Comparison of ENCODE assay signal across 8 cellular contexts in genomic region chr3:17740703-17741102, GRCh38. TPM values are rescaled to one million over a fixed set of nuclear protein-coding genes. Genes with fewer than 3 reads are reported as not detected.
DNase-seq lines count a peak whose midpoint lies in the region; ATAC-seq and TF ChIP-seq lines count a peak whose summit lies in the region.

No MANE protein-coding gene starts in this region.

- DNase-seq in activated naive CD4-positive, alpha-beta T cell treated with anti-CD3 and anti-CD28 coated beads, Interleukin-2, amount 50 U/mL, for 72 hours (ENCODE audit: low spot score in 2 of 2): no peak
- peak; percentile 74 to 75 for DNase-seq in NCI-H526 (lab: John Stamatoyannopoulos, UW)
- peak in 1 of 4 donors; percentile 28 for DNase-seq in body of pancreas
- DNase-seq in memory B cell (ENCODE audit: low spot score in 2 of 2): no peak
- no peak for DNase-seq in anterior cingulate cortex (lab: John Stamatoyannopoulos, UW)
- no peak for DNase-seq in foreskin melanocyte
- no peak for DNase-seq in effector CD8-positive, alpha-beta T cell (lab: John Stamatoyannopoulos, UW)

- no peaks in the 10 kb centered on the region for H3K9me3 ChIP-seq in body of pancreas

- peaks cover 39% of the 10 kb centered on the region for H3K4me1 Mint-ChIP-seq in activated naive CD4-positive, alpha-beta T cell treated with anti-CD3 and anti-CD28 coated beads, Interleukin-2, amount 50 U/mL, for 24 hours
- H3K4me1 Mint-ChIP-seq in memory B cell: peaks cover 35% of the 10 kb centered on the region

- no peak for ATAC-seq in activated naive CD4-positive, alpha-beta T cell treated with anti-CD3 and anti-CD28 coated beads, Interleukin-2, amount 50 U/mL, for 72 hours
- no peak for ATAC-seq in body of pancreas
- no peak for ATAC-seq in memory B cell (ENCODE audit: low read depth)

- H3K27ac ChIP-seq in body of pancreas: peak overlapping the region; percentile 35 to 100 (median 98)

- 15% methylated on average over 4 of the region's 4 CpGs for WGBS in body of pancreas, 2 donors

- peak overlapping the region; percentile 95 for H3K27ac Mint-ChIP-seq in activated naive CD4-positive, alpha-beta T cell treated with anti-CD3 and anti-CD28 coated beads, Interleukin-2, amount 50 U/mL, for 24 hours
- peak overlapping the region in 1 of 2 donors; percentile 93 for H3K27ac Mint-ChIP-seq in activated naive CD4-positive, alpha-beta T cell treated with anti-CD3 and anti-CD28 coated beads, Interleukin-2, amount 50 U/mL, for 72 hours
- peak overlapping the region; percentile 99 for H3K27ac Mint-ChIP-seq in memory B cell

- H3K27me3 Mint-ChIP-seq in activated naive CD4-positive, alpha-beta T cell treated with anti-CD3 and anti-CD28 coated beads, Interleukin-2, amount 50 U/mL, for 24 hours: no peaks in the 10 kb centered on the region
- no peaks in the 10 kb centered on the region for H3K27me3 Mint-ChIP-seq in memory B cell

- peak overlapping the region; percentile 90 for H3K4me3 Mint-ChIP-seq in activated naive CD4-positive, alpha-beta T cell treated with anti-CD3 and anti-CD28 coated beads, Interleukin-2, amount 50 U/mL, for 24 hours
- H3K4me3 Mint-ChIP-seq in memory B cell: peak overlapping the region; percentile 97

- H3K36me3 ChIP-seq in body of pancreas (replicated peaks in 1 of 2; ENCODE audit: insufficient read depth in 1 of 2, low read depth in 2 of 2): no peaks in the 10 kb centered on the region

- no peak overlapping the region for H3K4me3 ChIP-seq in body of pancreas

- H3K4me1 ChIP-seq in body of pancreas: peaks cover 36% of the 10 kb centered on the region

- intact Hi-C loops in body of pancreas (cut with DNase I): no loop called here

- TF ChIP-seq POLR2A in body of pancreas (IDR thresholded peaks at IDR 0.05): peak in 1 of 3 donors; percentile 49

- no peaks in the 10 kb centered on the region for H3K36me3 Mint-ChIP-seq in activated naive CD4-positive, alpha-beta T cell treated with anti-CD3 and anti-CD28 coated beads, Interleukin-2, amount 50 U/mL, for 24 hours
- peaks cover 7 to 9% of the 10 kb centered on the region in 2 donors for H3K36me3 Mint-ChIP-seq in activated naive CD4-positive, alpha-beta T cell treated with anti-CD3 and anti-CD28 coated beads, Interleukin-2, amount 50 U/mL, for 72 hours
- H3K36me3 Mint-ChIP-seq in memory B cell: peaks cover 1% of the 10 kb centered on the region

- H3K27me3 ChIP-seq in body of pancreas: no peaks in the 10 kb centered on the region

- no peak for TF ChIP-seq CTCF in body of pancreas (IDR thresholded peaks at IDR 0.05)

- no peaks in the 10 kb centered on the region for H3K9me3 Mint-ChIP-seq in activated naive CD4-positive, alpha-beta T cell treated with anti-CD3 and anti-CD28 coated beads, Interleukin-2, amount 50 U/mL, for 24 hours
- H3K9me3 Mint-ChIP-seq in activated naive CD4-positive, alpha-beta T cell treated with anti-CD3 and anti-CD28 coated beads, Interleukin-2, amount 50 U/mL, for 72 hours: no peaks in the 10 kb centered on the region
- no peaks in the 10 kb centered on the region for H3K9me3 Mint-ChIP-seq in memory B cell

RNA-seq across cellular contexts. Expression of gene TBC1D5, which starts 1.7 kb away (rescaled TPM):
- total RNA-seq in activated naive CD4-positive, alpha-beta T cell treated with anti-CD3 and anti-CD28 coated beads, Interleukin-2, amount 50 U/mL, for 72 hours: 10 to 100 TPM; 54.8 to 55.9 TPM
- 10 to 100 TPM; 46.8 to 71.1 TPM for total RNA-seq in body of pancreas

Comparison
In these comparisons a context has a peak if more than half of its experiments do, and no peak if none do; other contexts are left out.
1. DNase-seq: peak in NCI-H526 (2 of 2); none in activated naive CD4-positive, alpha-beta T cell treated with anti-CD3 and anti-CD28 coated beads, Interleukin-2, amount 50 U/mL, for 72 hours (0 of 2), memory B cell (0 of 2), anterior cingulate cortex (0 of 58), foreskin melanocyte (single experiment) and effector CD8-positive, alpha-beta T cell (single experiment).